ENCODE assay signal across 1 cellular context in the genomic region with DNA sequence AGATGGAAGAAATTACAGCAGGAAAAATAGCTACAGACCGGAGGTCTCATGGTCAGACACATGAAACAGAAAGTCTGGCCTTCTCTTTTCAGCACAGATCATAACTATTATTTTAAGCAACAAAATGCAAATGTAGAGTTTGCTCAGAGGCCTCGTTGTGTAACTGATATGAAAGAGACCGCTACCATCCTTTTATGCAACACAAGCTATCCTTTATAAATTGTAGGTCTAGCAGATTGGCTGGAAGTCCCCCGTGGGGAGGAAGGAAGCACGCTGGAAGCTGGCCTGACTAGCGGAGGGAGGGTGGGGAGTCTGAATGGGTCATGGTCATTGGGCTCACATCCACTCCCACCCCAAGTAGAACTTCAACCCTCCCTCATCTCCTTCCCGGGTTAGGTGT.
TF ChIP-seq lines count a peak whose summit lies in the region.

No MANE protein-coding gene starts in this region.

TF ChIP-seq in GM12878, 131 proteins besides CTCF, POLR2A, EP300 and RAD21:
- TF ChIP-seq CEBPB (IDR thresholded peaks at IDR 0.05; ENCODE audit: borderline replicate concordance in 1 of 2, low read depth in 2 of 2, low read length in 2 of 2) (no peak), FOXM1 (IDR thresholded peaks at IDR 0.05; ENCODE audit: low read depth, low read length) (no peak), YY1 (IDR thresholded peaks at IDR 0.05; ENCODE audit: low read depth, low read length) (no peak), NFXL1 (IDR thresholded peaks at IDR 0.05; ENCODE audit: borderline replicate concordance) (no peak), ESRRA (IDR thresholded peaks at IDR 0.05; ENCODE audit: low read length) (no peak), SMAD1 (IDR thresholded peaks at IDR 0.05; ENCODE audit: low read depth, partially characterized antibody) (no peak), MEF2A (IDR thresholded peaks at IDR 0.05; ENCODE audit: insufficient read depth, low read depth, low read length) (no peak), FOXK2 (IDR thresholded peaks at IDR 0.05) (no peak), ZNF622 (IDR thresholded peaks at IDR 0.05) (no peak)
- TF ChIP-seq, protein P1, sequence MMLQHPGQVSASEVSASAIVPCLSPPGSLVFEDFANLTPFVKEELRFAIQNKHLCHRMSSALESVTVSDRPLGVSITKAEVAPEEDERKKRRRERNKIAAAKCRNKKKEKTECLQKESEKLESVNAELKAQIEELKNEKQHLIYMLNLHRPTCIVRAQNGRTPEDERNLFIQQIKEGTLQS (IDR thresholded peaks at IDR 0.05; ENCODE audit: borderline replicate concordance, extremely low read depth, low read depth, low read length) = no peak
- TF ChIP-seq, protein P2, sequence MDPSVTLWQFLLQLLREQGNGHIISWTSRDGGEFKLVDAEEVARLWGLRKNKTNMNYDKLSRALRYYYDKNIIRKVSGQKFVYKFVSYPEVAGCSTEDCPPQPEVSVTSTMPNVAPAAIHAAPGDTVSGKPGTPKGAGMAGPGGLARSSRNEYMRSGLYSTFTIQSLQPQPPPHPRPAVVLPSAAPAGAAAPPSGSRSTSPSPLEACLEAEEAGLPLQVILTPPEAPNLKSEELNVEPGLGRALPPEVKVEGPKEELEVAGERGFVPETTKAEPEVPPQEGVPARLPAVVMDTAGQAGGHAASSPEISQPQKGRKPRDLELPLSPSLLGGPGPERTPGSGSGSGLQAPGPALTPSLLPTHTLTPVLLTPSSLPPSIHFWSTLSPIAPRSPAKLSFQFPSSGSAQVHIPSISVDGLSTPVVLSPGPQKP (IDR thresholded peaks at IDR 0.05; ENCODE audit: low read depth, low read length) = no peak
- TF ChIP-seq, protein P3, sequence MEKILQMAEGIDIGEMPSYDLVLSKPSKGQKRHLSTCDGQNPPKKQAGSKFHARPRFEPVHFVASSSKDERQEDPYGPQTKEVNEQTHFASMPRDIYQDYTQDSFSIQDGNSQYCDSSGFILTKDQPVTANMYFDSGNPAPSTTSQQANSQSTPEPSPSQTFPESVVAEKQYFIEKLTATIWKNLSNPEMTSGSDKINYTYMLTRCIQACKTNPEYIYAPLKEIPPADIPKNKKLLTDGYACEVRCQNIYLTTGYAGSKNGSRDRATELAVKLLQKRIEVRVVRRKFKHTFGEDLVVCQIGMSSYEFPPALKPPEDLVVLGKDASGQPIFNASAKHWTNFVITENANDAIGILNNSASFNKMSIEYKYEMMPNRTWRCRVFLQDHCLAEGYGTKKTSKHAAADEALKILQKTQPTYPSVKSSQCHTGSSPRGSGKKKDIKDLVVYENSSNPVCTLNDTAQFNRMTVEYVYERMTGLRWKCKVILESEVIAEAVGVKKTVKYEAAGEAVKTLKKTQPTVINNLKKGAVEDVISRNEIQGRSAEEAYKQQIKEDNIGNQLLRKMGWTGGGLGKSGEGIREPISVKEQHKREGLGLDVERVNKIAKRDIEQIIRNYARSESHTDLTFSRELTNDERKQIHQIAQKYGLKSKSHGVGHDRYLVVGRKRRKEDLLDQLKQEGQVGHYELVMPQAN (conservative IDR thresholded peaks at IDR 0.05) = no peak
- TF ChIP-seq, protein P4, sequence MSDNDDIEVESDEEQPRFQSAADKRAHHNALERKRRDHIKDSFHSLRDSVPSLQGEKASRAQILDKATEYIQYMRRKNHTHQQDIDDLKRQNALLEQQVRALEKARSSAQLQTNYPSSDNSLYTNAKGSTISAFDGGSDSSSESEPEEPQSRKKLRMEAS (IDR thresholded peaks at IDR 0.05; ENCODE audit: low read depth, low read length) = no peak
